8 cellular contexts compared by ENCODE assay signal in the genomic region with DNA sequence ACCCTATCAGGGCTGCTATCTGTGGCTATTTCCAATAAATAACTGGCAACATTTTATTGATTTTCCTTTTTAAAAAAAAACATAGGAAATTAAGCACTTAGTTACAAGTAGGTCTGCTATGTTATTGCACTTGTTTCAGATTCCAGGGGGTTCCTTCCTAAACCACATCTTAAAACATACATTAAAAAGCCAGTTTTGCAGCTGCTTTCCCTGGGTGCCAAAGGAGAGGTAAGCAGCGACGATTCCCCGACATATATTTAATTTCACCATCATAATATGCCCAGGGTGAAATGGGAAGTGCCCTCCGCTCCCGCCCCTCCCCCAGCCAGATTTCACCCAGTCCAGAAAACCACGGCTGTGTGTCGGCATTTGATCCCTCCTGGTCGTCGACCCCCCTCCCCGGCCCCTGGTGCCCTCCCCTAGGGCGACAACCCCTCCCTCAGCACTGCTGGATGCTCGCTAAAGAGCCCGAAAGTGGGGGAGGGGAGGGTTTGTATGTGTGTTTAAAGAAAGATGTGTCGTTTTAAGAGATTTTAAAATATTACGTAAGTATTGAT. TPM values are rescaled to one million over a fixed set of nuclear protein-coding genes. Genes with fewer than 3 reads are reported as not detected.
DNase-seq lines count a peak whose midpoint lies in the region; ATAC-seq and TF ChIP-seq lines count a peak whose summit lies in the region.
"Had no signal": no experiment of that assay in that cellular context is flagged by ENCODE, and none has a peak within 500 bp of the region (broad histone marks: within the 10 kb centered on the region; RNA-seq: fewer than 3 reads in every experiment).

No MANE protein-coding gene starts in this region.

- H3K4me3 Mint-ChIP-seq in endodermal cell (peak overlapping the region; percentile 83), neural progenitor cell (peak overlapping the region; percentile 43)

- peak overlapping the region; percentile 95 for H3K4me2 ChIP-seq in neural progenitor cell

- H3K4me1 ChIP-seq in endodermal cell (ENCODE audit: control insufficient read depth, insufficient read depth, low read length) (no peaks in the 10 kb centered on the region), neural progenitor cell (peaks cover 32% of the 10 kb centered on the region)

- H3F3A ChIP-seq in neural progenitor cell (ENCODE audit: low read depth), result peaks cover 42% of the 10 kb centered on the region

- H3K27ac Mint-ChIP-seq in endodermal cell (no peak overlapping the region), neural progenitor cell (no peak overlapping the region)

- H3K9me3 ChIP-seq in endodermal cell (ENCODE audit: control insufficient read depth, low read length) (no peaks in the 10 kb centered on the region), neural progenitor cell (ENCODE audit: low read depth) (no peaks in the 10 kb centered on the region)

- TF ChIP-seq CTCF in GM12865 (IDR thresholded peaks at IDR 0.05; ENCODE audit: insufficient read depth, low read depth, low read length, missing control alignments) (no peak), endodermal cell (conservative IDR thresholded peaks at IDR 0.05) (no peak), neural progenitor cell (IDR thresholded peaks at IDR 0.05) (no peak)

- peaks cover 17% of the 10 kb centered on the region for H3K4me1 Mint-ChIP-seq in endodermal cell
- peaks cover 22% of the 10 kb centered on the region for H3K4me1 Mint-ChIP-seq in neural progenitor cell

- 0% methylated on average over 5 to 14 of the region's 15 CpGs for WGBS in endodermal cell (ENCODE audit: insufficient coverage in 1 of 2, insufficient read length in 1 of 2), 2 experiments

- no peak overlapping the region for H3K9ac ChIP-seq in endodermal cell (ENCODE audit: extremely low read depth, low read length, poor library complexity, severe bottlenecking)
- H3K9ac ChIP-seq in neural progenitor cell, result no peak overlapping the region

- no peaks in the 10 kb centered on the region for H3K36me3 ChIP-seq in endodermal cell (ENCODE audit: control insufficient read depth, insufficient read depth, low read length)
- H3K36me3 ChIP-seq in neural progenitor cell, result no peaks in the 10 kb centered on the region

- H3K27ac ChIP-seq in endodermal cell (ENCODE audit: low read depth, low read length) (no peak overlapping the region), neural progenitor cell (no peak overlapping the region)

- H3K9me3 Mint-ChIP-seq in endodermal cell (no peaks in the 10 kb centered on the region), neural progenitor cell (peaks cover 2% of the 10 kb centered on the region)

- ATAC-seq in GM19324 (IDR thresholded peaks at IDR 0.05; ENCODE audit: low FRiP score, unreplicated experiment), result no peak

- H4K20me1 ChIP-seq in neural progenitor cell (ENCODE audit: low read depth), result no peaks in the 10 kb centered on the region

- no peak for DNase-seq in GM12865 (ENCODE audit: low read depth)
- DNase-seq in NCI-H69 (lab: John Stamatoyannopoulos, UW), result peak; percentile 64
- DNase-seq in endodermal cell, result peak; percentile 63
- DNase-seq in neural progenitor cell (ENCODE audit: low spot score), result peak; percentile 44
- no peak for DNase-seq in HEK293T (ENCODE audit: extremely low spot score)
- DNase-seq in stimulated activated CD8-positive, alpha-beta memory T cell treated with anti-CD3 and anti-CD28 coated beads, Interleukin-4, amount 100 ng/mL, for 48 hours, result no peak

- CTCF ChIA-PET in HEK293T (lab: Yijun Ruan, JAX), result interaction anchor here (0.8 to 1.5 kb wide), 3 partner anchors 15 to 25 kb away, joined by 3 to 9 read pairs (median 5); no protein-coding TSS in a partner anchor

- no peaks in the 10 kb centered on the region for H3K79me2 ChIP-seq in neural progenitor cell (ENCODE audit: low read depth)

- H3K4me3 ChIP-seq in GM12865 (ENCODE audit: low read depth, low read length) (peak overlapping the region; percentile 23), endodermal cell (ENCODE audit: low read length) (peak overlapping the region; percentile 86), neural progenitor cell (peak overlapping the region; percentile 59)
- H3K4me3 ChIP-seq: lung had no signal

- H3K27me3 ChIP-seq in endodermal cell (ENCODE audit: control insufficient read depth, insufficient read depth, low read length, poor library complexity, severe bottlenecking) (peaks cover 70% of the 10 kb centered on the region), neural progenitor cell (peaks cover 82% of the 10 kb centered on the region)

- H3K36me3 Mint-ChIP-seq in endodermal cell (ENCODE audit: low read depth) (no peaks in the 10 kb centered on the region), neural progenitor cell (no peaks in the 10 kb centered on the region)

- H3K27me3 Mint-ChIP-seq in endodermal cell (ENCODE audit: insufficient read depth), result peaks cover 64% of the 10 kb centered on the region
- peaks cover 53% of the 10 kb centered on the region for H3K27me3 Mint-ChIP-seq in neural progenitor cell (ENCODE audit: insufficient read depth, low read depth)

- no peak overlapping the region for H2AFZ ChIP-seq in neural progenitor cell (replicated peaks)

- POLR2A ChIA-PET in HEK293T (lab: Yijun Ruan, JAX), result interaction anchor here (1.1 to 1.5 kb wide), 2 partner anchors 21 to 23 kb away, joined by 3 to 4 read pairs; no protein-coding TSS in a partner anchor

TF ChIP-seq in HEK293T, 16 proteins besides CTCF, POLR2A, EP300 and RAD21:
- TF ChIP-seq L3MBTL2 (conservative IDR thresholded peaks at IDR 0.05) (no peak), FOXM1 (IDR thresholded peaks at IDR 0.05; ENCODE audit: borderline replicate concordance) (no peak), PKNOX1 (IDR thresholded peaks at IDR 0.05) (no peak; the same call in 1 of the 2 replicates), ARNT (IDR thresholded peaks at IDR 0.05) (no peak), BHLHE40 (IDR thresholded peaks at IDR 0.05; ENCODE audit: borderline replicate concordance) (no peak), NFRKB (IDR thresholded peaks at IDR 0.05) (no peak), CTBP1 (IDR thresholded peaks at IDR 0.05; ENCODE audit: borderline replicate concordance) (no peak; the same call in 1 of the 2 replicates), ELF4 (IDR thresholded peaks at IDR 0.05) (no peak), SP1 (IDR thresholded peaks at IDR 0.05) (no peak), FOXK2 (IDR thresholded peaks at IDR 0.05) (no peak), ZNF384 (IDR thresholded peaks at IDR 0.05) (no peak)
TF ChIP-seq in HEK293T: peak in this region for 0.

RNA-seq across cellular contexts. Expression of gene BCL11A, which starts 3.1 kb away (rescaled TPM):
- 10 to 100 TPM; 14.7 to 16.3 TPM for total RNA-seq in endodermal cell
- 45.3 TPM for polyA plus RNA-seq in endodermal cell (2013, experiment 1 of 2)
- polyA plus RNA-seq in endodermal cell (2013, experiment 2 of 2), result 38.5 TPM
- total RNA-seq in neural progenitor cell (ENCODE audit: low replicate concordance), result 0.67 and 1.0 TPM in 2 replicates

Comparison
In these comparisons a context has a peak if more than half of its experiments do, and no peak if none do; other contexts are left out.
1. DNase-seq: peak in NCI-H69 (single experiment), endodermal cell (single experiment) and neural progenitor cell (single experiment); none in GM12865 (single experiment), HEK293T (single experiment) and stimulated activated CD8-positive, alpha-beta memory T cell treated with anti-CD3 and anti-CD28 coated beads, Interleukin-4, amount 100 ng/mL, for 48 hours (single experiment).
2. H3K4me3 ChIP-seq: peak in every context shown above with its lines; median percentile 86 in endodermal cell; 59 in neural progenitor cell; 23 in GM12865.